ENCODE assay signal across 21 cellular contexts in genomic region chr11:86517557-86517956, GRCh38.
"Had no signal": no experiment of that assay in that cellular context is flagged by ENCODE, and none has a peak within 500 bp of the region (broad histone marks: within the 10 kb centered on the region; RNA-seq: fewer than 3 reads in every experiment).

No MANE protein-coding gene starts in this region.

- ATAC-seq: activated CD8-positive, alpha-beta T cell treated with anti-CD3 and anti-CD28 coated beads for 36 hours; activated T-helper 17 cell treated with anti-CD3 and anti-CD28 coated beads, Interleukin-2, amount 50 U/mL, for 72 hours; body of pancreas; esophagus mucosa; stimulated activated naive CD8-positive, alpha-beta T cell treated with anti-CD3 and anti-CD28 coated beads, Interleukin-15, Interleukin-2, amounts not matched to agents 100 U/mL and 50 U/mL, for 24 hours had no signal

- H3K27me3 ChIP-seq: body of pancreas, right atrium auricular region, tibial artery, vagina had no signal

- H3K4me3 ChIP-seq: body of pancreas, prostate gland, right atrium auricular region, tibial artery, vagina had no signal

- H3K9me3 Mint-ChIP-seq: activated CD8-positive, alpha-beta T cell treated with anti-CD3 and anti-CD28 coated beads for 36 hours; activated T-helper 17 cell treated with anti-CD3 and anti-CD28 coated beads, Interleukin-2, amount 50 U/mL, for 72 hours had no signal

- H3K4me1 ChIP-seq: prostate gland had no signal

- H3K36me3 Mint-ChIP-seq: activated naive CD8-positive, alpha-beta T cell treated with anti-CD3 and anti-CD28 coated beads, Interleukin-2, amount 10 ng/mL, durations not matched to agents 7 days and 5 days had no signal

- H3K27ac ChIP-seq: body of pancreas, prostate gland, right atrium auricular region had no signal

- H3K27ac Mint-ChIP-seq: activated CD8-positive, alpha-beta T cell treated with anti-CD3 and anti-CD28 coated beads for 36 hours; activated naive CD8-positive, alpha-beta T cell treated with anti-CD3 and anti-CD28 coated beads, Interleukin-2, amount 10 ng/mL, durations not matched to agents 7 days and 5 days; activated T-helper 17 cell treated with anti-CD3 and anti-CD28 coated beads, Interleukin-2, amount 50 U/mL, for 72 hours had no signal

- H3K9me3 ChIP-seq: body of pancreas, prostate gland, right atrium auricular region, tibial artery, vagina had no signal

- H3K4me1 Mint-ChIP-seq: activated naive CD8-positive, alpha-beta T cell treated with anti-CD3 and anti-CD28 coated beads, Interleukin-2, amount 10 ng/mL, durations not matched to agents 7 days and 5 days; activated T-helper 17 cell treated with anti-CD3 and anti-CD28 coated beads, Interleukin-2, amount 50 U/mL, for 72 hours had no signal

- DNase-seq: activated CD4-positive, alpha-beta T cell treated with anti-CD3 and anti-CD28 coated beads for 48 hours; activated CD4-positive, CD25-positive, alpha-beta regulatory T cell; activated CD8-positive, alpha-beta T cell treated with anti-CD3 and anti-CD28 coated beads for 36 hours; activated naive CD4-positive, alpha-beta T cell treated with Interleukin-2 at 50 U/mL for 16 hours; activated naive CD8-positive, alpha-beta T cell treated with anti-CD3 and anti-CD28 coated beads, Interleukin-2, amount 10 ng/mL, durations not matched to agents 7 days and 5 days; activated T-cell treated with anti-CD3 and anti-CD28 coated beads, Interleukin-2, amount 50 U/mL, for 1 hour; amygdala; body of pancreas; cortex of kidney; nephron progenitor cell; occipital lobe; stimulated activated CD4-positive, alpha-beta T cell treated with anti-CD3 and anti-CD28 coated beads, Interleukin-2, amount 100 ng/mL, for 24 hours; stimulated activated naive CD8-positive, alpha-beta T cell treated with anti-CD3 and anti-CD28 coated beads, Interleukin-15, Interleukin-2, amounts not matched to agents 100 U/mL and 50 U/mL, for 24 hours; substantia nigra; T1000; tibial artery had no signal

- H3K4me3 Mint-ChIP-seq: activated CD8-positive, alpha-beta T cell treated with anti-CD3 and anti-CD28 coated beads for 36 hours; activated naive CD8-positive, alpha-beta T cell treated with anti-CD3 and anti-CD28 coated beads, Interleukin-2, amount 10 ng/mL, durations not matched to agents 7 days and 5 days; activated T-helper 17 cell treated with anti-CD3 and anti-CD28 coated beads, Interleukin-2, amount 50 U/mL, for 72 hours had no signal

- H3K27me3 Mint-ChIP-seq: activated naive CD8-positive, alpha-beta T cell treated with anti-CD3 and anti-CD28 coated beads, Interleukin-2, amount 10 ng/mL, durations not matched to agents 7 days and 5 days; activated T-helper 17 cell treated with anti-CD3 and anti-CD28 coated beads, Interleukin-2, amount 50 U/mL, for 72 hours had no signal

- H3K36me3 ChIP-seq: prostate gland, right atrium auricular region, tibial artery, vagina had no signal
